8 cellular contexts compared by ENCODE assay signal in the genomic region with DNA sequence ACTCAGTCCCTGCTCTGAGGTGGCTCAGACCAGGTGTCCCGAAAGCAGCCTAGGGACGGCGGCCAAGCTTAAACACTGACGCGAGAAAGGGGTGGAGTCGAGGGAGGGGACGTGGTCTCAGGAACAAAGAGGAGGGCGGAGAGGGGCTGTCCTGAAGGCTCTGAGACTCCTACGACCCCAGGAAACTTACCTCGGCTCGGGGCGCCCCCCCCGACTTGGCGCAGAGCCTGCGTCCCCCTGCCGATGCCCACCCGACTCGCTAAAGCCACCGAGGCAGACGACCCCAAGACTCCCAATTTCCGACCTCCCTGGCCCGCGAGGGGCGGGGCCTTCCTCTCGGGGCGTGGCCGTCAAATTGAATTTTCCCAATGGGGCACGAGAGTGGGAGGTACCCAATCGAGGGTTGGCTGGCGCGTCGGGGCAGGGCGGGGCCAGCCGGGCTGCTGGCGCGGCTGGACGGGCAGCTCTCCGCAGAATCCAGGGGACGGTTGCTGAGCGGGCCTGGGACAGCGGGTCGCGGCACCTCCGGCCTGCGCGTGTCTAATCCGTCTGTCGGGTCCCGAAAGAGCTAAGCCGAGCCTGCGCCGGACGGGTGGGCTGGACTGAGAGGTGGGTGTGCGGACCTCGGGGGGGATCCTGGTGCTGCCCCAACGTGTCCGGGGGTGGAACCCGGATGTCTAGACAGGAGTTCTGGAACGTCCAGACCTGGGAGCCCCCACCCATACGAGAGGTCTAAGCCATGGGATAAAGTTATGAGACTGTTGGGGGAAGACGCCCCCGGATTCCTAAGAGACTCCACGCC. TPM values are rescaled to one million over a fixed set of nuclear protein-coding genes. Genes with fewer than 3 reads are reported as not detected.
DNase-seq lines count a peak whose midpoint lies in the region; ATAC-seq and TF ChIP-seq lines count a peak whose summit lies in the region.

TSS of gene SMTN (plus strand) at position 471 of the 802 bp plus-strand sequence. CDS start 1,941 bp downstream, outside the sequence.

- TF ChIP-seq CTCF in fibroblast of lung (conservative IDR thresholded peaks at IDR 0.05 in 1 of 2, IDR thresholded peaks at IDR 0.05 in 1 of 2; ENCODE audit: low read depth in 1 of 2, low read length in 2 of 2) (no peak), natural killer cell (IDR thresholded peaks at IDR 0.05) (no peak)

- H3K9me3 Mint-ChIP-seq in activated T-helper 17 cell treated with anti-CD3 and anti-CD28 coated beads, Interleukin-2, amount 50 U/mL, for 72 hours, result no peaks in the 10 kb centered on the region
- H3K9me3 Mint-ChIP-seq in natural killer cell, result no peaks in the 10 kb centered on the region

- intact Hi-C loops in natural killer cell (cut with micrococcal nuclease), result loop anchor here (5.0 to 10.0 kb wide), 2 partner anchors 134 to 1394 kb away; partner anchors contain the start of gene FBXO7

- no peaks in the 10 kb centered on the region for H4K20me1 ChIP-seq in fibroblast of lung (ENCODE audit: control insufficient read depth, extremely low read depth, insufficient read depth, low read length)

- no peaks in the 10 kb centered on the region for H3K36me3 Mint-ChIP-seq in activated T-helper 17 cell treated with anti-CD3 and anti-CD28 coated beads, Interleukin-2, amount 50 U/mL, for 72 hours (ENCODE audit: low read depth)
- H3K36me3 Mint-ChIP-seq in natural killer cell, result no peaks in the 10 kb centered on the region

- H3K27me3 ChIP-seq in fibroblast of lung (ENCODE audit: control insufficient read depth, insufficient read depth, low read length), result no peaks in the 10 kb centered on the region

- peak; percentile 85 for DNase-seq in DMS153 treated with DMSO at 0.1 percent for 48 hours (lab: John Stamatoyannopoulos, UW; ENCODE audit: unreplicated experiment)
- DNase-seq in KBM-7, result peak; percentile 93
- peak; percentile 86 for DNase-seq in RPMI7951 (ENCODE audit: low read depth)
- DNase-seq in fibroblast of lung (ENCODE audit: low read depth in 2 of 2), result peak; percentile 85 to 88
- DNase-seq in natural killer cell, result peak; percentile 89
- peak; percentile 72 to 86 (median 85) for DNase-seq in stimulated activated naive CD4-positive, alpha-beta T cell (lab: John Stamatoyannopoulos, UW)

- peaks cover 11% of the 10 kb centered on the region for H3K36me3 ChIP-seq in fibroblast of lung (ENCODE audit: control insufficient read depth, insufficient read depth, low read length)

- H3K27ac Mint-ChIP-seq in activated T-helper 17 cell treated with anti-CD3 and anti-CD28 coated beads, Interleukin-2, amount 50 U/mL, for 72 hours, result peak within 1 kb of the TSS; percentile 76
- H3K27ac Mint-ChIP-seq in natural killer cell, result peak within 1 kb of the TSS in 1 of 2 donors; percentile 79

- ATAC-seq in GM21619 (IDR thresholded peaks at IDR 0.05; ENCODE audit: unreplicated experiment) (peak; percentile 54), natural killer cell (peak; percentile 76 to 86 (median 77))
- ATAC-seq in activated T-helper 17 cell treated with anti-CD3 and anti-CD28 coated beads, Interleukin-2, amount 50 U/mL, for 72 hours (replicated peaks), result peak; percentile 82

- H3K4me1 ChIP-seq in fibroblast of lung (ENCODE audit: control insufficient read depth, extremely low read depth, insufficient read depth, low read length), result peaks cover 22% of the 10 kb centered on the region

- H3K9ac ChIP-seq in fibroblast of lung (ENCODE audit: insufficient read depth, low read length), result peak within 1 kb of the TSS; percentile 84

- H3K4me3 Mint-ChIP-seq in activated T-helper 17 cell treated with anti-CD3 and anti-CD28 coated beads, Interleukin-2, amount 50 U/mL, for 72 hours, result peak within 1 kb of the TSS; percentile 86
- H3K4me3 Mint-ChIP-seq in natural killer cell, result peak within 1 kb of the TSS; percentile 88

- H3K79me2 ChIP-seq in fibroblast of lung (ENCODE audit: control insufficient read depth, insufficient read depth, low read length), result peaks cover 46% of the 10 kb centered on the region

- peak within 1 kb of the TSS; percentile 88 for H3K27ac ChIP-seq in fibroblast of lung (ENCODE audit: insufficient read depth, low read length)

- peak within 1 kb of the TSS; percentile 67 to 98 (median 90) for H3K4me3 ChIP-seq in fibroblast of lung (replicated peaks in 1 of 4; ENCODE audit: control extremely low read depth in 1 of 4, insufficient read depth in 1 of 4, low read depth in 3 of 4, low read length in 4 of 4)

- H3K4me1 Mint-ChIP-seq in activated T-helper 17 cell treated with anti-CD3 and anti-CD28 coated beads, Interleukin-2, amount 50 U/mL, for 72 hours, result peaks cover 13% of the 10 kb centered on the region
- H3K4me1 Mint-ChIP-seq in natural killer cell, result peaks cover 23 to 41% of the 10 kb centered on the region in 2 donors

- peak within 1 kb of the TSS; percentile 87 for H3K4me2 ChIP-seq in fibroblast of lung (ENCODE audit: extremely low read depth, insufficient read depth, low read length)

- H3K27me3 Mint-ChIP-seq in activated T-helper 17 cell treated with anti-CD3 and anti-CD28 coated beads, Interleukin-2, amount 50 U/mL, for 72 hours, result no peaks in the 10 kb centered on the region
- no peaks in the 10 kb centered on the region for H3K27me3 Mint-ChIP-seq in natural killer cell (ENCODE audit: low read depth in 2 of 2)

- in situ Hi-C loops in KBM-7 (cut with MboI; ENCODE audit: low pct_unique_long_range_greater_than_20kb, low sequenced_read_pairs), result no loop called here

- H2AFZ ChIP-seq in fibroblast of lung (ENCODE audit: low read length), result peak within 1 kb of the TSS; percentile 76

- no peaks in the 10 kb centered on the region for H3K9me3 ChIP-seq in fibroblast of lung (ENCODE audit: control insufficient read depth, insufficient read depth, low read depth, low read length)

RNA-seq across cellular contexts. Expression of gene SMTN, which starts in this region (rescaled TPM):
- total RNA-seq in RPMI7951 (2014; rRNA removed; shearing (Covaris generic)), result 53.9 and 72.3 TPM in 2 replicates
- 10 to 100 TPM; 42.6 to 58.4 TPM for total RNA-seq in activated T-helper 17 cell treated with anti-CD3 and anti-CD28 coated beads, Interleukin-2, amount 50 U/mL, for 72 hours
- total RNA-seq in fibroblast of lung, result 79.4 and 95.1 TPM in 2 replicates
- polyA plus RNA-seq in fibroblast of lung, result 43.7 and 61.5 TPM in 2 replicates
- polyA plus RNA-seq in fibroblast of lung (2012), result 79.5 and 122 TPM in 2 replicates
- 126 and 165 TPM in 2 replicates for polyA minus RNA-seq in fibroblast of lung (ENCODE audit: low replicate concordance)
- total RNA-seq in natural killer cell, result 1 to 10 TPM; 2.1 to 4.3 (median 3.6) TPM

Comparison
In these comparisons a context has a peak if more than half of its experiments do, and no peak if none do; other contexts are left out.
1. Peak in every context shown above with its lines: DNase-seq, ATAC-seq, H3K4me3 ChIP-seq and H3K27ac ChIP-seq.
2. RNA of gene SMTN (total RNA-seq): 79.4 to 95.1 TPM in fibroblast of lung, 42.6 to 58.4 TPM in activated T-helper 17 cell treated with anti-CD3 and anti-CD28 coated beads, Interleukin-2, amount 50 U/mL, for 72 hours and 53.9 to 72.3 TPM in RPMI7951; 2.1 to 4.3 TPM in natural killer cell; every median in the first group is over 4 times any median in the second.